ENCODE assay signal across 11 cellular contexts in the genomic region with DNA sequence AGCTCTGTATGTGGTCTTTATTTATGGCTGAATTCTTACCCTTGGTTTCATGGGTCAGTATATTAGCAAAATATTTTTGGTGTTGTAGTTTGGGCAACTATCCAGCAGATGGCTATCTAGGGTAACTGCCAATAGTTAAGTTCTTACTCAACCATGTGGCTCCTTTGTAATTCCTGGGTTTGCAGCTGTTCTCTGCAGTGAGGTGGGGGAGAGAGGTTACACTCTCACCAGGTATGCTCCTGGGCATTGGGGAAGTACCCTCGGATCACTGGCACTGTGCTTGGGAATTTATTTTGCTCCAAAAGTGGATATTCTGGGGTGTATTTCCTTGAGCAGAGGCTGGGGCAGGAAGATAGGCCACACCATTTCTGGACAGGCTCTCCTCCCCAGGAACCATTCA.
DNase-seq lines count a peak whose midpoint lies in the region; ATAC-seq and TF ChIP-seq lines count a peak whose summit lies in the region.
"Had no signal": no experiment of that assay in that cellular context is flagged by ENCODE, and none has a peak within 500 bp of the region (broad histone marks: within the 10 kb centered on the region; RNA-seq: fewer than 3 reads in every experiment).

No MANE protein-coding gene starts in this region.

- no peak overlapping the region for H3K27ac Mint-ChIP-seq in CD8-positive, alpha-beta memory T cell
- H3K27ac Mint-ChIP-seq: activated naive CD8-positive, alpha-beta T cell; natural killer cell treated with Interleukin-12 subunit alpha and Interleukin-12 subunit beta and Interleukin-15 and Interleukin-18, amount 100 ng/mL, for 72 hours had no signal

- H3K9me3 Mint-ChIP-seq in CD8-positive, alpha-beta memory T cell: peaks cover 2 to 47% (median 10%) of the 10 kb centered on the region in 5 donors

- POLR2A ChIA-PET in CD8-positive, alpha-beta memory T cell (lab: Charles Lee): no interaction called here

- H3K4me3 Mint-ChIP-seq in CD8-positive, alpha-beta memory T cell: no peak overlapping the region
- H3K4me3 Mint-ChIP-seq: activated naive CD8-positive, alpha-beta T cell; natural killer cell treated with Interleukin-12 subunit alpha and Interleukin-12 subunit beta and Interleukin-15 and Interleukin-18, amount 100 ng/mL, for 72 hours had no signal

- H3K9me3 ChIP-seq in CD8-positive, alpha-beta memory T cell (ENCODE audit: low read length): no peaks in the 10 kb centered on the region

- no peaks in the 10 kb centered on the region for H3K36me3 ChIP-seq in CD8-positive, alpha-beta memory T cell (ENCODE audit: insufficient read depth, low read length)

- DNase-seq in GM12865 (ENCODE audit: low read depth) (peak; percentile 19), HT-29 (ENCODE audit: low spot score) (peak; percentile 6), SK-MEL-5 (ENCODE audit: low read depth, low spot score) (peak; percentile 55), iPS-NIHi7 (ENCODE audit: extremely low spot score) (peak; percentile 42), activated gamma-delta T cell (lab: John Stamatoyannopoulos, UW) (no peak), SHP77 (lab: John Stamatoyannopoulos, UW) (no peak)
- DNase-seq in stimulated activated naive CD8-positive, alpha-beta T cell treated with anti-CD3 and anti-CD28 coated beads, Interleukin-15, Interleukin-2, amounts not matched to agents 100 U/mL and 50 U/mL, for 24 hours: no peak
- DNase-seq in CD8-positive, alpha-beta memory T cell: no peak
- DNase-seq: NCI-H1092 had no signal

- no peak overlapping the region for H3K4me3 ChIP-seq in GM12865 (ENCODE audit: low read depth, low read length)
- H3K4me3 ChIP-seq in CD8-positive, alpha-beta memory T cell (ENCODE audit: low read length): no peak overlapping the region

- H3K4me1 ChIP-seq in CD8-positive, alpha-beta memory T cell (ENCODE audit: insufficient read depth, low read length): no peaks in the 10 kb centered on the region

- no peaks in the 10 kb centered on the region for H3K27me3 ChIP-seq in CD8-positive, alpha-beta memory T cell (ENCODE audit: insufficient read depth, low read length, poor library complexity, severe bottlenecking)

- H3K36me3 Mint-ChIP-seq in CD8-positive, alpha-beta memory T cell: no peaks in the 10 kb centered on the region
- H3K36me3 Mint-ChIP-seq: activated naive CD8-positive, alpha-beta T cell had no signal

- no peaks in the 10 kb centered on the region for H3K27me3 Mint-ChIP-seq in CD8-positive, alpha-beta memory T cell
- H3K27me3 Mint-ChIP-seq: activated naive CD8-positive, alpha-beta T cell; natural killer cell treated with Interleukin-12 subunit alpha and Interleukin-12 subunit beta and Interleukin-15 and Interleukin-18, amount 100 ng/mL, for 72 hours had no signal

- in situ Hi-C loops in SK-MEL-5 (cut with HindIII; ENCODE audit: low pct_unique_long_range_greater_than_20kb, low sequenced_read_pairs): no loop called here

- H3K4me1 Mint-ChIP-seq in CD8-positive, alpha-beta memory T cell: no peaks in the 10 kb centered on the region

- ATAC-seq in stimulated activated naive CD8-positive, alpha-beta T cell treated with anti-CD3 and anti-CD28 coated beads, Interleukin-15, Interleukin-2, amounts not matched to agents 100 U/mL and 50 U/mL, for 24 hours: no peak
- ATAC-seq: natural killer cell treated with Interleukin-12 subunit alpha and Interleukin-12 subunit beta and Interleukin-15 and Interleukin-18, amount 100 ng/mL, for 72 hours had no signal

- TF ChIP-seq CTCF in GM12865 (IDR thresholded peaks at IDR 0.05; ENCODE audit: insufficient read depth, low read depth, low read length, missing control alignments): peak; percentile 35

- no peak overlapping the region for H3K27ac ChIP-seq in CD8-positive, alpha-beta memory T cell (ENCODE audit: low read depth, low read length)

- CTCF ChIA-PET in CD8-positive, alpha-beta memory T cell (lab: Charles Lee): no interaction called here

Comparison
In these comparisons a context has a peak if more than half of its experiments do, and no peak if none do; other contexts are left out.
1. DNase-seq: peak in GM12865 (single experiment), HT-29 (single experiment), SK-MEL-5 (single experiment) and iPS-NIHi7 (single experiment); none in stimulated activated naive CD8-positive, alpha-beta T cell treated with anti-CD3 and anti-CD28 coated beads, Interleukin-15, Interleukin-2, amounts not matched to agents 100 U/mL and 50 U/mL, for 24 hours (single experiment), CD8-positive, alpha-beta memory T cell (0 of 5), activated gamma-delta T cell (single experiment) and SHP77 (0 of 2).